9 cellular contexts compared by ENCODE assay signal in the genomic region with DNA sequence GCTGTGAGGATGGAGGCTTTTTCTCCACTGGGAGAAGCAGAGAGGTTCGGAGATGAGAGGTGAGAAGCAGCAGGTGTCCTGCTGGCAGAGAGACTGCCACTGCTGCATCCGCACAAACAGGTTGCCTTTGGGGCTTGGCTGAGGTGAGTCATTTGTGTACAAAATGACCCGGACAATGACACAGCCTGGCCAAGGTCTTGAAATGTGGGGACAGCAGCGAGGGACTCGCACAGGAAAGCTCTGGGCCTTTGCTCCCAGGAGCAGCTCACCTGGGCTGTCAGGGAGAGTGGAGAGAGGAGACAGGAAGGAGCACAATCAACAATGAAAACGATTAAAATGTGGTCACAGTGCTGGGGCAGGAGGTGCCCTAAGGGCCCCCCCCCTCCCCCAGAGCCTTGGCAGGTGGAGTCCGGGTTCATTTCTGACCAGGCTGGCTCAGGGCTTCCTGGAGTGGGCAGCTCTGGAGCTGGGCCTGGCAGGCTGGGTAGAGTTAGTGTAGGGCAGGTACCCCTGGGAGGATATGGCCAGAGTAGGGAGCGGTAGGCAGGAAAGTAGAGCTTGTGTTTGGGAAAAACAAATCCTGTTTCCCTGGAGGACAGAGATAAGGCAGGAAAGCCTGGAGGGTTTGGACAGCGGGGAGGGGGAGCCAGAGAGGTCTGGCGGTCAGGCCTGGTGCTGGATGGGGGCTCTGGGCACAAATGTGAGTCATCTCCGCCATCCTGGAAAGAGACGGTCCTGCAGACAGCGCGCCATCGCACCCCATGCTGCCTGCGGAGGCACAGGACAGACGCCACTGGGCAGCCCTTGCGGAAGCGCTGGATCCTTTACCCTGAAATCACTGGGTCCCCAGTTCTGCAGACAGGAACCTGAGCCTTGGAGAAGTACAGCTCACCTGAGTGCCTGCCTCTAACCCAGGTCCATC. TPM values are rescaled to one million over a fixed set of nuclear protein-coding genes. Genes with fewer than 3 reads are reported as not detected.
DNase-seq lines count a peak whose midpoint lies in the region; ATAC-seq and TF ChIP-seq lines count a peak whose summit lies in the region.
"Had no signal": no experiment of that assay in that cellular context is flagged by ENCODE, and none has a peak within 500 bp of the region (broad histone marks: within the 10 kb centered on the region; RNA-seq: fewer than 3 reads in every experiment).

No MANE protein-coding gene starts in this region.

- H3K36me3 Mint-ChIP-seq in activated CD8-positive, alpha-beta memory T cell treated with anti-CD3 and anti-CD28 coated beads, Interleukin-2, amount 10 ng/mL, durations not matched to agents 7 days and 5 days, result peaks cover 5% of the 10 kb centered on the region
- peaks cover 6% of the 10 kb centered on the region for H3K36me3 Mint-ChIP-seq in activated CD8-positive, alpha-beta T cell treated with anti-CD3 and anti-CD28 coated beads, Interleukin-2, amount 10 ng/mL, durations not matched to agents 7 days and 5 days (ENCODE audit: low read depth)

- ATAC-seq in activated CD8-positive, alpha-beta memory T cell treated with anti-CD3 and anti-CD28 coated beads, Interleukin-2, amount 10 ng/mL, durations not matched to agents 7 days and 5 days, result no peak
- ATAC-seq in activated CD8-positive, alpha-beta T cell treated with anti-CD3 and anti-CD28 coated beads, Interleukin-2, amount 10 ng/mL, durations not matched to agents 7 days and 5 days, result no peak
- no peak for ATAC-seq in stimulated activated naive CD8-positive, alpha-beta T cell treated with anti-CD3 and anti-CD28 coated beads, Interleukin-15, amount 100 ng/mL, for 72 hours

- peak overlapping the region; percentile 31 for H3K27ac Mint-ChIP-seq in activated CD8-positive, alpha-beta memory T cell treated with anti-CD3 and anti-CD28 coated beads, Interleukin-2, amount 10 ng/mL, durations not matched to agents 7 days and 5 days
- peak overlapping the region; percentile 84 for H3K27ac Mint-ChIP-seq in activated CD8-positive, alpha-beta T cell treated with anti-CD3 and anti-CD28 coated beads, Interleukin-2, amount 10 ng/mL, durations not matched to agents 7 days and 5 days
- H3K27ac Mint-ChIP-seq in stimulated activated naive CD8-positive, alpha-beta T cell treated with anti-CD3 and anti-CD28 coated beads, Interleukin-15, amount 100 ng/mL, for 72 hours, result no peak overlapping the region

- POLR2A ChIA-PET in activated CD8-positive, alpha-beta T cell treated with anti-CD3 and anti-CD28 coated beads, Interleukin-2, amount 10 ng/mL, durations not matched to agents 7 days and 5 days (lab: Charles Lee), result no interaction called here

- H3K36me3 ChIP-seq in iPS-15b (ENCODE audit: control insufficient read depth, insufficient read depth, low read length) (no peaks in the 10 kb centered on the region), tibial artery (no peaks in the 10 kb centered on the region)

- intact Hi-C loops in tibial artery (cut with DNase I; ENCODE audit: low total_unique reads), result no loop called here

- H3K9me3 ChIP-seq in iPS-15b (ENCODE audit: control insufficient read depth, insufficient read depth, low read length), result no peaks in the 10 kb centered on the region
- H3K9me3 ChIP-seq in tibial artery, result peaks cover 0 to 6% (median 0%) of the 10 kb centered on the region in 3 donors

- peak overlapping the region; percentile 37 for H3K9ac ChIP-seq in iPS-15b (ENCODE audit: low read depth, low read length)

- H3K4me3 Mint-ChIP-seq in activated CD8-positive, alpha-beta memory T cell treated with anti-CD3 and anti-CD28 coated beads, Interleukin-2, amount 10 ng/mL, durations not matched to agents 7 days and 5 days, result peak overlapping the region; percentile 64
- peak overlapping the region; percentile 76 for H3K4me3 Mint-ChIP-seq in activated CD8-positive, alpha-beta T cell treated with anti-CD3 and anti-CD28 coated beads, Interleukin-2, amount 10 ng/mL, durations not matched to agents 7 days and 5 days
- peak overlapping the region; percentile 72 to 81 for H3K4me3 Mint-ChIP-seq in stimulated activated naive CD8-positive, alpha-beta T cell treated with anti-CD3 and anti-CD28 coated beads, Interleukin-15, amount 100 ng/mL, for 72 hours

- H3K27me3 ChIP-seq in iPS-15b (ENCODE audit: control insufficient read depth, insufficient read depth, low read length), result peaks cover 3% of the 10 kb centered on the region
- no peaks in the 10 kb centered on the region for H3K27me3 ChIP-seq in tibial artery

- peaks cover 2% of the 10 kb centered on the region for H3K27me3 Mint-ChIP-seq in activated CD8-positive, alpha-beta memory T cell treated with anti-CD3 and anti-CD28 coated beads, Interleukin-2, amount 10 ng/mL, durations not matched to agents 7 days and 5 days
- H3K27me3 Mint-ChIP-seq in activated CD8-positive, alpha-beta T cell treated with anti-CD3 and anti-CD28 coated beads, Interleukin-2, amount 10 ng/mL, durations not matched to agents 7 days and 5 days (ENCODE audit: low read depth), result no peaks in the 10 kb centered on the region
- H3K27me3 Mint-ChIP-seq in stimulated activated naive CD8-positive, alpha-beta T cell treated with anti-CD3 and anti-CD28 coated beads, Interleukin-15, amount 100 ng/mL, for 72 hours, result peaks cover 11% of the 10 kb centered on the region

- TF ChIP-seq CTCF in tibial artery (IDR thresholded peaks at IDR 0.05), result no peak

- H3K4me1 ChIP-seq in iPS-15b (ENCODE audit: control insufficient read depth, insufficient read depth, low read length), result peaks cover 3% of the 10 kb centered on the region
- H3K4me1 ChIP-seq in tibial artery, result peaks cover 0 to 49% (median 20%) of the 10 kb centered on the region in 4 donors

- CTCF ChIA-PET in activated CD8-positive, alpha-beta memory T cell treated with anti-CD3 and anti-CD28 coated beads, Interleukin-2, amount 10 ng/mL, durations not matched to agents 7 days and 5 days (lab: Charles Lee), result interaction anchor here (1.0 to 2.3 kb wide), 2 partner anchors 12 to 39 kb away, joined by 3 to 12 read pairs; no protein-coding TSS in a partner anchor
- CTCF ChIA-PET in activated CD8-positive, alpha-beta T cell treated with anti-CD3 and anti-CD28 coated beads, Interleukin-2, amount 10 ng/mL, durations not matched to agents 7 days and 5 days (lab: Charles Lee), result interaction anchor here (0.6 to 2.0 kb wide), 2 partner anchors 12 to 14 kb away, joined by 3 to 15 read pairs; no protein-coding TSS in a partner anchor

- DNase-seq in activated CD8-positive, alpha-beta memory T cell treated with anti-CD3 and anti-CD28 coated beads, Interleukin-2, amount 10 ng/mL, durations not matched to agents 7 days and 5 days, result no peak
- no peak for DNase-seq in activated CD8-positive, alpha-beta memory T cell treated with anti-CD3 and anti-CD28 coated beads for 24 hours
- no peak for DNase-seq in activated CD8-positive, alpha-beta T cell treated with anti-CD3 and anti-CD28 coated beads, Interleukin-2, amount 10 ng/mL, durations not matched to agents 7 days and 5 days
- DNase-seq in stimulated activated naive CD8-positive, alpha-beta T cell treated with anti-CD3 and anti-CD28 coated beads, Interleukin-15, amount 100 ng/mL, for 72 hours, result no peak
- DNase-seq in middle frontal gyrus (ENCODE audit: extremely low spot score, low spot score), result no peak
- no peak for DNase-seq in tibial artery
- no peak for DNase-seq in cortex of kidney (lab: John Stamatoyannopoulos, UW)
- DNase-seq: GM23248 had no signal

- no peak overlapping the region for H3K27ac ChIP-seq in tibial artery
- H3K27ac ChIP-seq: GM23248 had no signal

- peaks cover 4% of the 10 kb centered on the region for H3K9me3 Mint-ChIP-seq in activated CD8-positive, alpha-beta memory T cell treated with anti-CD3 and anti-CD28 coated beads, Interleukin-2, amount 10 ng/mL, durations not matched to agents 7 days and 5 days (ENCODE audit: low read depth)
- H3K9me3 Mint-ChIP-seq in activated CD8-positive, alpha-beta T cell treated with anti-CD3 and anti-CD28 coated beads, Interleukin-2, amount 10 ng/mL, durations not matched to agents 7 days and 5 days (ENCODE audit: insufficient read depth), result peaks cover 11% of the 10 kb centered on the region
- H3K9me3 Mint-ChIP-seq in stimulated activated naive CD8-positive, alpha-beta T cell treated with anti-CD3 and anti-CD28 coated beads, Interleukin-15, amount 100 ng/mL, for 72 hours, result peaks cover 12 to 17% of the 10 kb centered on the region in 2 donors

- H3K4me3 ChIP-seq in iPS-15b (ENCODE audit: low read depth, low read length) (peak overlapping the region; percentile 53), tibial artery (no peak overlapping the region)

- peaks cover 27% of the 10 kb centered on the region for H3K4me1 Mint-ChIP-seq in activated CD8-positive, alpha-beta memory T cell treated with anti-CD3 and anti-CD28 coated beads, Interleukin-2, amount 10 ng/mL, durations not matched to agents 7 days and 5 days
- peaks cover 40% of the 10 kb centered on the region for H3K4me1 Mint-ChIP-seq in activated CD8-positive, alpha-beta T cell treated with anti-CD3 and anti-CD28 coated beads, Interleukin-2, amount 10 ng/mL, durations not matched to agents 7 days and 5 days (ENCODE audit: low read depth)
- peaks cover 46% of the 10 kb centered on the region for H3K4me1 Mint-ChIP-seq in stimulated activated naive CD8-positive, alpha-beta T cell treated with anti-CD3 and anti-CD28 coated beads, Interleukin-15, amount 100 ng/mL, for 72 hours

RNA-seq across cellular contexts. Expression of gene CELSR1, which starts 37.8 kb away (rescaled TPM):
- under 1 TPM; 0.06 to 0.12 TPM for total RNA-seq in activated CD8-positive, alpha-beta memory T cell treated with anti-CD3 and anti-CD28 coated beads, Interleukin-2, amount 10 ng/mL, durations not matched to agents 7 days and 5 days
- total RNA-seq in activated CD8-positive, alpha-beta T cell treated with anti-CD3 and anti-CD28 coated beads, Interleukin-2, amount 10 ng/mL, durations not matched to agents 7 days and 5 days, result under 1 TPM in 1 of 2 experiments, not detected in 1; 0.08 TPM

RNA-seq across cellular contexts. Expression of gene GRAMD4, which starts 44.9 kb away (rescaled TPM):
- 10 to 100 TPM; 35.4 to 44.6 TPM for total RNA-seq in activated CD8-positive, alpha-beta memory T cell treated with anti-CD3 and anti-CD28 coated beads, Interleukin-2, amount 10 ng/mL, durations not matched to agents 7 days and 5 days
- total RNA-seq in activated CD8-positive, alpha-beta T cell treated with anti-CD3 and anti-CD28 coated beads, Interleukin-2, amount 10 ng/mL, durations not matched to agents 7 days and 5 days, result 10 to 100 TPM; 41.2 to 42.1 TPM

Comparison
In these comparisons a context has a peak if more than half of its experiments do, and no peak if none do; other contexts are left out.
1. H3K27ac Mint-ChIP-seq: peak in activated CD8-positive, alpha-beta memory T cell treated with anti-CD3 and anti-CD28 coated beads, Interleukin-2, amount 10 ng/mL, durations not matched to agents 7 days and 5 days (single experiment) and activated CD8-positive, alpha-beta T cell treated with anti-CD3 and anti-CD28 coated beads, Interleukin-2, amount 10 ng/mL, durations not matched to agents 7 days and 5 days (single experiment); none in stimulated activated naive CD8-positive, alpha-beta T cell treated with anti-CD3 and anti-CD28 coated beads, Interleukin-15, amount 100 ng/mL, for 72 hours (0 of 2).
2. Peak in every context shown above with its lines, with median percentiles within 50 percentile points of each other: H3K4me3 Mint-ChIP-seq.